In genomic region chr13:113548778-113549621, GRCh38 we compare ENCODE assay signal across 17 cellular contexts. TPM values are rescaled to one million over a fixed set of nuclear protein-coding genes. Genes with fewer than 3 reads are reported as not detected.
DNase-seq lines count a peak whose midpoint lies in the region; ATAC-seq, FAIRE-seq and TF ChIP-seq lines count a peak whose summit lies in the region.
"Had no signal": no experiment of that assay in that cellular context is flagged by ENCODE, and none has a peak within 500 bp of the region (broad histone marks: within the 10 kb centered on the region; RNA-seq: fewer than 3 reads in every experiment).

No MANE protein-coding gene starts in this region.

- H3K36me3 ChIP-seq in kidney (ENCODE audit: control insufficient read depth in 1 of 2, insufficient read depth in 2 of 2, low read length in 2 of 2) (peaks cover 10% of the 10 kb centered on the region in 2 donors), transverse colon (peaks cover 0 to 7% (median 0%) of the 10 kb centered on the region in 4 donors)

- H3K4me3 ChIP-seq in kidney (ENCODE audit: low read length in 2 of 2) = no peak overlapping the region
- no peak overlapping the region for H3K4me3 ChIP-seq in transverse colon
- H3K4me3 ChIP-seq: GM12878, MG63, thoracic aorta had no signal

- peaks cover 10% of the 10 kb centered on the region for H3K4me1 Mint-ChIP-seq in WTC11

- H3K4me3 Mint-ChIP-seq in WTC11 = no peak overlapping the region
- H3K4me3 Mint-ChIP-seq: CD4-positive, CD25-positive, alpha-beta regulatory T cell had no signal

- WGBS in transverse colon (ENCODE audit: low coverage in 1 of 2), 2 donors = 89 to 100% methylated on average over 4 to 25 of the region's 25 CpGs

- no peaks in the 10 kb centered on the region for H3K27me3 ChIP-seq in transverse colon
- H3K27me3 ChIP-seq: MG63 had no signal

- in situ Hi-C loops in transverse colon (cut with MboI; ENCODE audit: low pct_ligation_motif_present in 1 of 4, low pct_unique_long_range_greater_than_20kb in 1 of 4, low sequenced_read_pairs in 3 of 4) = no loop called here

- no peak overlapping the region for H3K27ac ChIP-seq in kidney (ENCODE audit: low read depth in 2 of 2, low read length in 2 of 2)
- H3K27ac ChIP-seq in transverse colon = no peak overlapping the region
- H3K27ac ChIP-seq: thoracic aorta, VCaP had no signal

- intact Hi-C loops in kidney (cut with DNase I) (no loop called here), transverse colon (cut with DNase I; ENCODE audit: low total_unique reads) (no loop called here)

- H3K36me3 Mint-ChIP-seq in WTC11 = peaks cover 3% of the 10 kb centered on the region; the same call in 1 of the 2 replicates

- peaks cover 29 to 35% of the 10 kb centered on the region in 2 donors for H3K4me1 ChIP-seq in kidney (ENCODE audit: control insufficient read depth in 1 of 2, insufficient read depth in 1 of 2, low read depth in 1 of 2, low read length in 2 of 2)
- peaks cover 0 to 13% (median 2%) of the 10 kb centered on the region in 4 donors for H3K4me1 ChIP-seq in transverse colon

- POLR2A ChIA-PET in WTC11 (lab: Charles Lee) = interaction anchor here (0.5 kb wide), 1 partner anchor 24 kb away, joined by 4 read pairs; no protein-coding TSS in a partner anchor

- TF ChIP-seq CTCF in WTC11 (IDR thresholded peaks at IDR 0.05) (no peak), kidney (IDR thresholded peaks at IDR 0.05; ENCODE audit: borderline replicate concordance, extremely low read depth, insufficient read depth) (no peak), transverse colon (IDR thresholded peaks at IDR 0.05) (no peak)

- peak overlapping the region; percentile 27 for H3K27ac Mint-ChIP-seq in WTC11

- CTCF ChIA-PET in WTC11 (lab: Charles Lee) = interaction anchor here (0.8 to 1.5 kb wide), 4 partner anchors 14 to 97 kb away, joined by 3 to 9 read pairs (median 4); no protein-coding TSS in a partner anchor

- H3K9me3 ChIP-seq in kidney (ENCODE audit: control insufficient read depth in 1 of 2, low read length in 2 of 2) (no peaks in the 10 kb centered on the region), transverse colon (no peaks in the 10 kb centered on the region)
- H3K9me3 ChIP-seq: MG63, thoracic aorta had no signal

- FAIRE-seq in kidney (lab: Jason Lieb, UNC) = no peak
- FAIRE-seq in GM12891 (lab: Jason Lieb, UNC) = no peak
- FAIRE-seq: GM12878, keratinocyte had no signal

- TF ChIP-seq POLR2A in transverse colon (IDR thresholded peaks at IDR 0.05) (no peak), GM12891 (IDR thresholded peaks at IDR 0.05; ENCODE audit: low read depth, low read length) (no peak)

- DNase-seq in NCI-H345 (lab: John Stamatoyannopoulos, UW) (peak; percentile 50), NCI-H345 treated with DMSO at 0.1 percent for 48 hours (lab: John Stamatoyannopoulos, UW; ENCODE audit: unreplicated experiment) (no peak), WTC11 (ENCODE audit: low spot score) (no peak), kidney (peak; percentile 64), transverse colon (peak; percentile 5), NCI-H1694 (lab: John Stamatoyannopoulos, UW) (no peak), GM12891 (ENCODE audit: insufficient read length, low spot score) (no peak)
- DNase-seq: activated naive CD4-positive, alpha-beta T cell; CD4-positive, CD25-positive, alpha-beta regulatory T cell; EL; MG63; OCI-M1 had no signal

- no peak for ATAC-seq in WTC11
- ATAC-seq in GM18517 (IDR thresholded peaks at IDR 0.05; ENCODE audit: unreplicated experiment) = no peak
- ATAC-seq: GM12878 had no signal

- no peak overlapping the region for H3K9ac ChIP-seq in kidney (ENCODE audit: low read length in 2 of 2)

- no peaks in the 10 kb centered on the region for H3K9me3 Mint-ChIP-seq in WTC11
- H3K9me3 Mint-ChIP-seq: CD4-positive, CD25-positive, alpha-beta regulatory T cell had no signal

- no peak for TF ChIP-seq EP300 in transverse colon (IDR thresholded peaks at IDR 0.05; ENCODE audit: low read depth)

- H3K27me3 Mint-ChIP-seq in WTC11 (ENCODE audit: low read depth) = no peaks in the 10 kb centered on the region
- H3K27me3 Mint-ChIP-seq: CD4-positive, CD25-positive, alpha-beta regulatory T cell had no signal

TF ChIP-seq in WTC11, 78 proteins besides CTCF, POLR2A, EP300 and RAD21 (continues in another document):
- TF ChIP-seq ZNF512 (CRISPR knock-in tag; IDR thresholded peaks at IDR 0.05; ENCODE audit: borderline replicate concordance) = no peak
- TF ChIP-seq RELA (CRISPR knock-in tag; IDR thresholded peaks at IDR 0.05; ENCODE audit: borderline replicate concordance) = no peak
- no peak for TF ChIP-seq ETV6 (CRISPR knock-in tag; IDR thresholded peaks at IDR 0.05)
- TF ChIP-seq E2F1 (CRISPR knock-in tag; IDR thresholded peaks at IDR 0.05) = no peak

TF ChIP-seq in GM12891, 5 proteins besides CTCF, POLR2A, EP300 and RAD21:
- no peak for TF ChIP-seq PAX5 (IDR thresholded peaks at IDR 0.05; ENCODE audit: insufficient read depth, low read length, severe bottlenecking)
- no peak for TF ChIP-seq POU2F2 (IDR thresholded peaks at IDR 0.05; ENCODE audit: low read depth, low read length)
- no peak for TF ChIP-seq SPI1 (IDR thresholded peaks at IDR 0.05; ENCODE audit: low read depth, low read length)
- no peak for TF ChIP-seq POLR2AphosphoS5 (IDR thresholded peaks at IDR 0.05; ENCODE audit: low read depth, low read length)
- TF ChIP-seq TAF1 (IDR thresholded peaks at IDR 0.05; ENCODE audit: low read depth, low read length) = no peak

RNA-seq across cellular contexts. Expression of gene TFDP1, which starts 35.6 kb away (rescaled TPM):
- total RNA-seq in WTC11 (2021) = 52.6 to 61.2 TPM (median 54.1 TPM) in 3 replicates
- total RNA-seq in kidney = 46.9 TPM
- 33.8 TPM for polyA plus RNA-seq in kidney (ENCODE audit: insufficient read depth, low read depth, low replicate concordance)
- 100 to 1,000 TPM in 1 of 4 donors, 10 to 100 TPM in 3; 24.3 to 164 (median 49.1) TPM for total RNA-seq in transverse colon
- 85.5 TPM for polyA plus RNA-seq in GM12891 (2012; ENCODE audit: low read depth, missing spikeins)

RNA-seq across cellular contexts. Expression of gene DCUN1D2, which starts 58.5 kb away (rescaled TPM):
- total RNA-seq in WTC11 (2021) (34.0 to 42.5 TPM (median 36.0 TPM) in 3 replicates), kidney (19.5 TPM), transverse colon (10 to 100 TPM; 18.7 to 28.4 (median 20.2) TPM)
- 7.6 TPM for polyA plus RNA-seq in kidney (ENCODE audit: insufficient read depth, low read depth, low replicate concordance)
- 5.4 TPM for polyA plus RNA-seq in GM12891 (2012; ENCODE audit: low read depth, missing spikeins)

Comparison
In these comparisons a context has a peak if more than half of its experiments do, and no peak if none do; other contexts are left out.
1. DNase-seq: peak in NCI-H345 (single experiment), kidney (single experiment) and transverse colon (single experiment); none in NCI-H345 treated with DMSO at 0.1 percent for 48 hours (single experiment), WTC11 (single experiment), NCI-H1694 (single experiment) and GM12891 (single experiment).